In genomic region chr9:34456746-34457145, GRCh38 we compare ENCODE assay signal across 8 cellular contexts. TPM values are rescaled to one million over a fixed set of nuclear protein-coding genes. Genes with fewer than 3 reads are reported as not detected.
A peak's percentile ranks its signal among the peaks of the same experiment; 100 is the strongest.
DNase-seq lines count a peak whose midpoint lies in the region; ATAC-seq, FAIRE-seq and TF ChIP-seq lines count a peak whose summit lies in the region.

No MANE protein-coding gene starts in this region.

- no peak for DNase-seq in activated CD4-positive, alpha-beta T cell treated with anti-CD3 and anti-CD28 coated beads, Interleukin-2, amount 10 ng/mL, durations not matched to agents 7 days and 5 days
- no peak for DNase-seq in activated CD4-positive, alpha-beta T cell treated with anti-CD3 and anti-CD28 coated beads, Interleukin-2, amount 50 U/mL, for 48 hours
- DNase-seq in astrocyte (ENCODE audit: low read depth) (no peak), HepG2 (ENCODE audit: low spot score) (no peak), suprapubic skin (ENCODE audit: low spot score in 2 of 2) (no peak), EL (no peak), LoVo (ENCODE audit: low spot score) (no peak), iPS-NIHi7 (ENCODE audit: extremely low spot score) (no peak)

- TF ChIP-seq CTCF in astrocyte (IDR thresholded peaks at IDR 0.05; ENCODE audit: insufficient read depth, low read depth, low read length) (no peak), HepG2 (CRISPR knock-in tag; IDR thresholded peaks at IDR 0.05) (no peak), suprapubic skin (IDR thresholded peaks at IDR 0.05) (no peak)

- H3K36me3 ChIP-seq in astrocyte (ENCODE audit: insufficient read depth, low read length) (no peaks in the 10 kb centered on the region), HepG2 (replicated peaks in 1 of 2; ENCODE audit: control insufficient read depth in 1 of 2, insufficient read depth in 2 of 2, low read length in 2 of 2) (no peaks in the 10 kb centered on the region), suprapubic skin (no peaks in the 10 kb centered on the region)

- H3K27me3 Mint-ChIP-seq in activated CD4-positive, alpha-beta T cell treated with anti-CD3 and anti-CD28 coated beads, Interleukin-2, amount 10 ng/mL, durations not matched to agents 7 days and 5 days = peaks cover 13% of the 10 kb centered on the region
- H3K27me3 Mint-ChIP-seq in astrocyte (ENCODE audit: low read depth, unreplicated experiment) = no peaks in the 10 kb centered on the region

- peaks cover 54% of the 10 kb centered on the region for H4K20me1 ChIP-seq in astrocyte (ENCODE audit: insufficient read depth, low read length)
- H4K20me1 ChIP-seq in HepG2 (ENCODE audit: insufficient read depth, low read length) = 0 out of 2 replicates have a peak, but pooled peaks cover 2% of the 10 kb centered on the region

- H3K79me2 ChIP-seq in astrocyte (ENCODE audit: insufficient read depth, low read length) (peaks cover 57% of the 10 kb centered on the region), HepG2 (ENCODE audit: insufficient read depth, low read length) (peaks cover 2% of the 10 kb centered on the region)

- peak overlapping the region; percentile 74 for H3K27ac ChIP-seq in astrocyte (ENCODE audit: low read depth, low read length)
- no peak overlapping the region for H3K27ac ChIP-seq in HepG2 (ENCODE audit: extremely low read length, insufficient read depth, low read length)
- peak overlapping the region; percentile 79 for H3K27ac ChIP-seq in suprapubic skin

- H3K9me3 ChIP-seq in astrocyte (ENCODE audit: insufficient read depth, low read depth, low read length) = no peaks in the 10 kb centered on the region
- H3K9me3 ChIP-seq in HepG2 (ENCODE audit: low read length) = no peaks in the 10 kb centered on the region
- no peaks in the 10 kb centered on the region for H3K9me3 ChIP-seq in suprapubic skin

- no peak overlapping the region for H3K27ac Mint-ChIP-seq in activated CD4-positive, alpha-beta T cell treated with anti-CD3 and anti-CD28 coated beads, Interleukin-2, amount 10 ng/mL, durations not matched to agents 7 days and 5 days
- H3K27ac Mint-ChIP-seq in astrocyte (ENCODE audit: unreplicated experiment) = peak overlapping the region; percentile 94

- POLR2A ChIA-PET in activated CD4-positive, alpha-beta T cell treated with anti-CD3 and anti-CD28 coated beads, Interleukin-2, amount 10 ng/mL, durations not matched to agents 7 days and 5 days (lab: Charles Lee) = interaction anchor here (0.6 kb wide), 1 partner anchor 111 kb away, joined by 4 read pairs; no protein-coding TSS in a partner anchor
- POLR2A ChIA-PET in HepG2 (lab: Yijun Ruan, JAX) = no interaction called here

- H3K36me3 Mint-ChIP-seq in activated CD4-positive, alpha-beta T cell treated with anti-CD3 and anti-CD28 coated beads, Interleukin-2, amount 10 ng/mL, durations not matched to agents 7 days and 5 days (ENCODE audit: low read depth) = peaks cover 2% of the 10 kb centered on the region
- peaks cover 5% of the 10 kb centered on the region for H3K36me3 Mint-ChIP-seq in astrocyte (ENCODE audit: low read depth, unreplicated experiment)

- no peaks in the 10 kb centered on the region for H3K27me3 ChIP-seq in astrocyte (ENCODE audit: insufficient read depth, low read length)
- no peaks in the 10 kb centered on the region; a peak in 1 of 5 replicates for H3K27me3 ChIP-seq in HepG2 (ENCODE audit: control insufficient read depth in 1 of 2, insufficient read depth in 2 of 2, low read length in 2 of 2)
- no peaks in the 10 kb centered on the region for H3K27me3 ChIP-seq in suprapubic skin

- H3K4me2 ChIP-seq in astrocyte (ENCODE audit: low read length) (peak overlapping the region; percentile 100), HepG2 (ENCODE audit: low read depth, low read length) (peak overlapping the region; percentile 91)

- intact Hi-C loops in HepG2 (cut with micrococcal nuclease; ENCODE audit: unreplicated experiment) = no loop called here

- BruUV-seq in HepG2 (replicated peaks; lab: Mats Ljungman, UMichigan) = TSS peak; percentile 50

- H3K4me3 Mint-ChIP-seq in activated CD4-positive, alpha-beta T cell treated with anti-CD3 and anti-CD28 coated beads, Interleukin-2, amount 10 ng/mL, durations not matched to agents 7 days and 5 days = peak overlapping the region; percentile 89
- peak overlapping the region; percentile 98 for H3K4me3 Mint-ChIP-seq in astrocyte (ENCODE audit: unreplicated experiment)

- H3K4me1 Mint-ChIP-seq in activated CD4-positive, alpha-beta T cell treated with anti-CD3 and anti-CD28 coated beads, Interleukin-2, amount 10 ng/mL, durations not matched to agents 7 days and 5 days = peaks cover 53% of the 10 kb centered on the region
- H3K4me1 Mint-ChIP-seq in astrocyte (ENCODE audit: low read depth, unreplicated experiment) = peaks cover 54% of the 10 kb centered on the region

- no peaks in the 10 kb centered on the region for H3K9me3 Mint-ChIP-seq in activated CD4-positive, alpha-beta T cell treated with anti-CD3 and anti-CD28 coated beads, Interleukin-2, amount 10 ng/mL, durations not matched to agents 7 days and 5 days
- H3K9me3 Mint-ChIP-seq in astrocyte (ENCODE audit: unreplicated experiment) = no peaks in the 10 kb centered on the region

- in situ Hi-C loops in HepG2 (cut with HindIII; ENCODE audit: extremely low pct_ligation_motif_present, low pct_unique_long_range_greater_than_20kb) = no loop called here

- H3K4me3 ChIP-seq in astrocyte (ENCODE audit: insufficient read depth, low read depth, low read length) (peak overlapping the region; percentile 91), HepG2 (replicated peaks in 1 of 3; ENCODE audit: insufficient read depth in 1 of 3, low read depth in 2 of 3, low read length in 3 of 3) (peak overlapping the region in 2 of 3 experiments; percentile 71 to 91; a peak in 3 of 6 replicates), suprapubic skin (peak overlapping the region; percentile 81)

- H2AFZ ChIP-seq in astrocyte (ENCODE audit: low read depth, low read length) (peak overlapping the region; percentile 92), HepG2 (ENCODE audit: low read length) (no peak overlapping the region)

- H3K4me1 ChIP-seq in astrocyte (ENCODE audit: insufficient read depth, low read length) (peaks cover 21% of the 10 kb centered on the region), HepG2 (ENCODE audit: insufficient read depth, low read length) (peaks cover 22% of the 10 kb centered on the region), suprapubic skin (peaks cover 60% of the 10 kb centered on the region)

- H3K9ac ChIP-seq in astrocyte (ENCODE audit: low read length) (peak overlapping the region; percentile 96), HepG2 (ENCODE audit: insufficient read depth, low read depth, low read length) (peak overlapping the region; percentile 72; the same call in 1 of the 2 replicates)

- FAIRE-seq in astrocyte (lab: Jason Lieb, UNC) (no peak), HepG2 (lab: Jason Lieb, UNC) (no peak)

- WGBS in HepG2 (ENCODE audit: low lambda C conversion rate) = 62% methylated on average over 4 of the region's 4 CpGs
- 48% methylated on average over 4 of the region's 4 CpGs for WGBS in suprapubic skin

- TF ChIP-seq RAD21 in HepG2 (CRISPR knock-in tag; IDR thresholded peaks at IDR 0.05) = no peak

- ATAC-seq in HepG2 = no peak

- TF ChIP-seq POLR2A in HepG2 (IDR thresholded peaks at IDR 0.05; ENCODE audit: insufficient read depth in 1 of 2, low read depth in 2 of 2, low read length in 2 of 2) (no peak), suprapubic skin (IDR thresholded peaks at IDR 0.05) (no peak)

- CTCF ChIA-PET in activated CD4-positive, alpha-beta T cell treated with anti-CD3 and anti-CD28 coated beads, Interleukin-2, amount 10 ng/mL, durations not matched to agents 7 days and 5 days (lab: Charles Lee) = interaction anchor here (0.6 to 2.1 kb wide), 4 partner anchors 13 to 190 kb away, joined by 3 to 9 read pairs (median 4); partner anchors contain the start of genes GALT and RPP25L
- CTCF ChIA-PET in HepG2 (lab: Yijun Ruan, JAX; ENCODE audit: low intra/inter-chr PET ratio, low total read pairs) = no interaction called here

- TF ChIP-seq EP300 in HepG2 (IDR thresholded peaks at IDR 0.05; ENCODE audit: low read depth in 2 of 2, low read length in 2 of 2) (no peak), HepG2 (CRISPR knock-in tag; IDR thresholded peaks at IDR 0.05; ENCODE audit: borderline replicate concordance) (no peak), suprapubic skin (IDR thresholded peaks at IDR 0.05) (no peak)

RNA-seq across cellular contexts. Expression of gene FAM219A, which starts 1.6 kb away (rescaled TPM):
- 10 to 100 TPM; 11.6 to 12.7 TPM for total RNA-seq in activated CD4-positive, alpha-beta T cell treated with anti-CD3 and anti-CD28 coated beads, Interleukin-2, amount 10 ng/mL, durations not matched to agents 7 days and 5 days
- total RNA-seq in astrocyte = 59.9 and 63.5 TPM in 2 replicates
- total RNA-seq in HepG2 (2016; rRNA removed; fragmentation: Illumina TruSeq; extraction: Trizol) = 3.7 and 3.9 TPM in 2 replicates
- total RNA-seq in HepG2 (2016; cell fraction: cytosol; rRNA removed; fragmentation: Illumina TruSeq; extraction: Trizol; ENCODE audit: low read depth) = 0.53 and 0.61 TPM in 2 replicates
- total RNA-seq in HepG2 (2016; cell fraction: insoluble cytoplasmic fraction; rRNA removed; fragmentation: Illumina TruSeq; extraction: Trizol) = 3.0 and 4.0 TPM in 2 replicates
- total RNA-seq in HepG2 (2016; cell fraction: membrane; rRNA removed; fragmentation: Illumina TruSeq; extraction: Trizol) = 2.0 and 2.3 TPM in 2 replicates
- total RNA-seq in HepG2 (2016; cell fraction: nucleus; rRNA removed; fragmentation: Illumina TruSeq; extraction: Trizol) = 3.2 and 4.3 TPM in 2 replicates
- polyA plus RNA-seq in HepG2 (2011; rRNA removed) = 6.4 and 9.4 TPM in 2 replicates
- 3.7 TPM in 2 replicates for polyA plus RNA-seq in HepG2 (2011; cell fraction: cytosol; rRNA removed)
- 12.8 and 13.5 TPM in 2 replicates for polyA plus RNA-seq in HepG2 (2011; cell fraction: nucleus; rRNA removed)
- 5.3 and 7.6 TPM in 2 replicates for polyA plus RNA-seq in HepG2 (2012)
- 0.29 and 0.57 TPM in 2 replicates for polyA plus RNA-seq in HepG2 (2016; cell fraction: cytosol; fragmentation: Illumina TruSeq; extraction: Trizol; ENCODE audit: low read depth)
- 4.5 and 5.0 TPM in 2 replicates for polyA plus RNA-seq in HepG2 (2016; cell fraction: insoluble cytoplasmic fraction; fragmentation: Illumina TruSeq; extraction: Trizol; ENCODE audit: low read depth)
- 1.0 and 1.4 TPM in 2 replicates for polyA plus RNA-seq in HepG2 (2016; cell fraction: membrane; fragmentation: Illumina TruSeq; extraction: Trizol; ENCODE audit: low read depth)
- polyA plus RNA-seq in HepG2 (2016; cell fraction: nucleus; fragmentation: Illumina TruSeq; extraction: Trizol; ENCODE audit: insufficient read depth, low read depth) = 9.8 TPM in 2 replicates
- 4.3 and 4.8 TPM in 2 replicates for polyA minus RNA-seq in HepG2 (2011; rRNA and poly(A)+ RNA removed; ENCODE audit: low replicate concordance)
- 2.4 and 3.4 TPM in 2 replicates for polyA minus RNA-seq in HepG2 (2011; cell fraction: cytosol; rRNA and poly(A)+ RNA removed)
- polyA minus RNA-seq in HepG2 (2011; cell fraction: nucleus; rRNA and poly(A)+ RNA removed) = 2.9 and 3.3 TPM in 2 replicates
- total RNA-seq in suprapubic skin = 10 to 100 TPM; 12.6 to 17.0 (median 15.0) TPM

RNA-seq across cellular contexts. Expression of gene DNAI1, which starts 1.9 kb away (rescaled TPM):
- total RNA-seq in activated CD4-positive, alpha-beta T cell treated with anti-CD3 and anti-CD28 coated beads, Interleukin-2, amount 10 ng/mL, durations not matched to agents 7 days and 5 days = not detected
- total RNA-seq in astrocyte (0.58 and 1.8 TPM in 2 replicates), HepG2 (2016; rRNA removed; fragmentation: Illumina TruSeq; extraction: Trizol) (not detected in 2 replicates), suprapubic skin (not detected)
- total RNA-seq in HepG2 (2016; cell fraction: cytosol; rRNA removed; fragmentation: Illumina TruSeq; extraction: Trizol; ENCODE audit: low read depth) = not detected in 2 replicates
- not detected in 2 replicates for total RNA-seq in HepG2 (2016; cell fraction: insoluble cytoplasmic fraction; rRNA removed; fragmentation: Illumina TruSeq; extraction: Trizol)
- total RNA-seq in HepG2 (2016; cell fraction: membrane; rRNA removed; fragmentation: Illumina TruSeq; extraction: Trizol) = not detected in 2 replicates
- total RNA-seq in HepG2 (2016; cell fraction: nucleus; rRNA removed; fragmentation: Illumina TruSeq; extraction: Trizol) = not detected in 2 replicates
- polyA plus RNA-seq in HepG2 (2011; rRNA removed) = not detected in 2 replicates
- polyA plus RNA-seq in HepG2 (2011; cell fraction: cytosol; rRNA removed) = not detected in 2 replicates
- 0.09 TPM in 1 of 2 replicates, not detected in the other for polyA plus RNA-seq in HepG2 (2011; cell fraction: nucleus; rRNA removed)
- polyA plus RNA-seq in HepG2 (2012) = not detected in 2 replicates
- polyA plus RNA-seq in HepG2 (2016; cell fraction: cytosol; fragmentation: Illumina TruSeq; extraction: Trizol; ENCODE audit: low read depth) = not detected in 2 replicates
- polyA plus RNA-seq in HepG2 (2016; cell fraction: insoluble cytoplasmic fraction; fragmentation: Illumina TruSeq; extraction: Trizol; ENCODE audit: low read depth) = not detected in 2 replicates
- not detected in 2 replicates for polyA plus RNA-seq in HepG2 (2016; cell fraction: membrane; fragmentation: Illumina TruSeq; extraction: Trizol; ENCODE audit: low read depth)
- polyA plus RNA-seq in HepG2 (2016; cell fraction: nucleus; fragmentation: Illumina TruSeq; extraction: Trizol; ENCODE audit: insufficient read depth, low read depth) = not detected in 2 replicates
- polyA minus RNA-seq in HepG2 (2011; rRNA and poly(A)+ RNA removed; ENCODE audit: low replicate concordance) = 0.94 TPM in 1 of 2 replicates, not detected in the other
- not detected in 2 replicates for polyA minus RNA-seq in HepG2 (2011; cell fraction: cytosol; rRNA and poly(A)+ RNA removed)
- polyA minus RNA-seq in HepG2 (2011; cell fraction: nucleus; rRNA and poly(A)+ RNA removed) = not detected in 2 replicates
